ENCODE assay signal across 38 cellular contexts in the genomic region with DNA sequence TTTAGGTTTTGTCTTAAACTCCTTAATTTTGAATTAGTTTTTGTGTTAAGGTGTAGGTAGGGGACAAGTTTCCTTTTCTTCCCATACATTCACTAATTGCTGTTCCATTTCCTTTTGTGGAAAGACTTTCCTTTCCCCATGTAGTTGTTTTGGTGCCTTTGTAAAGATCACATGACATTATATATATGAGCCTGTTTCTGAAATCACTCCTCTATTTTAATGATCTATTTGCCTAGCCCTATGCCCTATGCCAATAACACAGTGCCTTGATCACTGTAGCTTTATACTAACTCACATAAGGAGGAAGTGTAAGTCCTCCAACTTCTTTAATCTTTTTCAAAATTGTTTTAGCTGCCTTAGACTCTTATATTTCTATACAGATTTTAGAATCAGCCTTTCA.
"Had no signal": no experiment of that assay in that cellular context is flagged by ENCODE, and none has a peak within 500 bp of the region (broad histone marks: within the 10 kb centered on the region; RNA-seq: fewer than 3 reads in every experiment).

No MANE protein-coding gene starts in this region.

- H3K27me3 ChIP-seq: ascending aorta, cardiac muscle cell had no signal

- H3K4me1 ChIP-seq: ascending aorta had no signal

- H3K9me3 ChIP-seq: ascending aorta had no signal

- H3K27ac ChIP-seq: ascending aorta, cardiac muscle cell, VCaP had no signal

- ATAC-seq: activated CD8-positive, alpha-beta memory T cell treated with anti-CD3 and anti-CD28 coated beads, Interleukin-2, amount 10 ng/mL, durations not matched to agents 7 days and 5 days; activated CD8-positive, alpha-beta T cell treated with anti-CD3 and anti-CD28 coated beads, Interleukin-2, amount 10 ng/mL, durations not matched to agents 7 days and 5 days; activated naive CD8-positive, alpha-beta T cell treated with anti-CD3 and anti-CD28 coated beads, Interleukin-2, amount 50 U/mL, for 24 hours had no signal

- H3K36me3 ChIP-seq: cardiac muscle cell had no signal

- H3K27ac Mint-ChIP-seq: activated B cell treated with CpG ODN at 0.5 μM for 24 hours; activated CD4-positive, alpha-beta memory T cell treated with anti-CD3 and anti-CD28 coated beads, Interleukin-2, amount 10 ng/mL, durations not matched to agents 7 days and 5 days; activated CD4-positive, alpha-beta T cell treated with anti-CD3 and anti-CD28 coated beads, Interleukin-2, amount 10 ng/mL, durations not matched to agents 24 days and 14 days; activated CD8-positive, alpha-beta memory T cell treated with anti-CD3 and anti-CD28 coated beads, Interleukin-2, amount 10 ng/mL, durations not matched to agents 7 days and 5 days; activated CD8-positive, alpha-beta T cell treated with anti-CD3 and anti-CD28 coated beads, Interleukin-2, amount 10 ng/mL, durations not matched to agents 7 days and 5 days; activated naive CD4-positive, alpha-beta T cell treated with anti-CD3 and anti-CD28 coated beads, Interleukin-2, amount 10 ng/mL, durations not matched to agents 7 days and 5 days; activated naive CD4-positive, alpha-beta T cell treated with anti-CD3 and anti-CD28 coated beads, Interleukin-2, amount 50 U/mL, for 24 hours; activated naive CD8-positive, alpha-beta T cell; activated naive CD8-positive, alpha-beta T cell treated with anti-CD3 and anti-CD28 coated beads, Interleukin-2, amount 10 ng/mL, durations not matched to agents 7 days and 5 days; activated naive CD8-positive, alpha-beta T cell treated with anti-CD3 and anti-CD28 coated beads, Interleukin-2, amount 50 U/mL, for 24 hours; activated T-cell treated with anti-CD3 and anti-CD28 coated beads, Interleukin-2, amount 50 U/mL, for 24 hours; activated T-helper 2 cell treated with anti-CD3 and anti-CD28 coated beads, Interferon-gamma antibody, Interleukin-2, Interleukin-4, amounts not matched to agents 10 μg/mL and 5 μg/mL and 100 μg/mL, durations not matched to agents 14 hours and 24 hours and 36 hours; brain; T-helper 1 cell treated with Interleukin-12 subunit alpha and Interleukin-12 subunit beta and Interleukin-4 antibody, amounts not matched to agents 30 μg/mL and 1 μg/mL, for 36 hours; T-helper 2 cell treated with Interferon-gamma antibody and Interleukin-4, amounts not matched to agents 5 μg/mL and 100 μg/mL, for 36 hours had no signal

- H3K9me3 Mint-ChIP-seq: activated B cell treated with CpG ODN at 0.5 μM for 24 hours; activated CD4-positive, alpha-beta memory T cell treated with anti-CD3 and anti-CD28 coated beads, Interleukin-2, amount 10 ng/mL, durations not matched to agents 7 days and 5 days; activated CD4-positive, alpha-beta T cell treated with anti-CD3 and anti-CD28 coated beads, Interleukin-2, amount 10 ng/mL, durations not matched to agents 24 days and 14 days; activated naive CD4-positive, alpha-beta T cell treated with anti-CD3 and anti-CD28 coated beads, Interleukin-2, amount 10 ng/mL, durations not matched to agents 7 days and 5 days; activated naive CD4-positive, alpha-beta T cell treated with anti-CD3 and anti-CD28 coated beads, Interleukin-2, amount 50 U/mL, for 24 hours; activated naive CD8-positive, alpha-beta T cell treated with anti-CD3 and anti-CD28 coated beads, Interleukin-2, amount 10 ng/mL, durations not matched to agents 7 days and 5 days; activated naive CD8-positive, alpha-beta T cell treated with anti-CD3 and anti-CD28 coated beads, Interleukin-2, amount 50 U/mL, for 24 hours; activated T-cell treated with anti-CD3 and anti-CD28 coated beads, Interleukin-2, amount 50 U/mL, for 24 hours; activated T-helper 2 cell treated with anti-CD3 and anti-CD28 coated beads, Interferon-gamma antibody, Interleukin-2, Interleukin-4, amounts not matched to agents 10 μg/mL and 5 μg/mL and 100 μg/mL, durations not matched to agents 14 hours and 24 hours and 36 hours; brain; central memory CD8-positive, alpha-beta T cell; T-helper 1 cell treated with Interleukin-12 subunit alpha and Interleukin-12 subunit beta and Interleukin-4 antibody, amounts not matched to agents 30 μg/mL and 1 μg/mL, for 36 hours; T-helper 2 cell treated with Interferon-gamma antibody and Interleukin-4, amounts not matched to agents 5 μg/mL and 100 μg/mL, for 36 hours had no signal

- H3K27me3 Mint-ChIP-seq: activated B cell treated with CpG ODN at 0.5 μM for 24 hours; activated CD8-positive, alpha-beta memory T cell treated with anti-CD3 and anti-CD28 coated beads, Interleukin-2, amount 10 ng/mL, durations not matched to agents 7 days and 5 days; activated naive CD4-positive, alpha-beta T cell treated with anti-CD3 and anti-CD28 coated beads, Interleukin-2, amount 10 ng/mL, durations not matched to agents 7 days and 5 days; activated naive CD8-positive, alpha-beta T cell treated with anti-CD3 and anti-CD28 coated beads, Interleukin-2, amount 10 ng/mL, durations not matched to agents 7 days and 5 days; brain had no signal

- H3K36me3 Mint-ChIP-seq: activated CD8-positive, alpha-beta memory T cell treated with anti-CD3 and anti-CD28 coated beads, Interleukin-2, amount 10 ng/mL, durations not matched to agents 7 days and 5 days; activated naive CD4-positive, alpha-beta T cell treated with anti-CD3 and anti-CD28 coated beads, Interleukin-2, amount 10 ng/mL, durations not matched to agents 7 days and 5 days; activated naive CD4-positive, alpha-beta T cell treated with anti-CD3 and anti-CD28 coated beads, Interleukin-2, amount 50 U/mL, for 24 hours; activated naive CD8-positive, alpha-beta T cell; activated naive CD8-positive, alpha-beta T cell treated with anti-CD3 and anti-CD28 coated beads, Interleukin-2, amount 10 ng/mL, durations not matched to agents 7 days and 5 days had no signal

- DNase-seq: activated B cell treated with CpG ODN at 0.5 μM for 24 hours; activated CD4-positive, alpha-beta memory T cell treated with anti-CD3 and anti-CD28 coated beads, Interleukin-2, amount 10 ng/mL, durations not matched to agents 7 days and 5 days; activated CD4-positive, alpha-beta T cell treated with anti-CD3 and anti-CD28 coated beads for 4 hours; activated CD4-positive, alpha-beta T cell treated with anti-CD3 and anti-CD28 coated beads, Interleukin-2, amount 10 ng/mL, durations not matched to agents 24 days and 14 days; activated CD4-positive, alpha-beta T cell treated with anti-CD3 and anti-CD28 coated beads, Interleukin-2, amount 50 U/mL, for 1 hour; activated CD4-positive, alpha-beta T cell treated with anti-CD3 and anti-CD28 coated beads, Interleukin-2, amount 50 U/mL, for 4 hours; activated CD4-positive, CD25-positive, alpha-beta regulatory T cell treated with anti-CD3 and anti-CD28 coated beads, Interleukin-2, amount 50 U/mL, for 72 hours; activated CD8-positive, alpha-beta memory T cell treated with anti-CD3 and anti-CD28 coated beads for 24 hours; activated CD8-positive, alpha-beta memory T cell treated with anti-CD3 and anti-CD28 coated beads, Interleukin-2, amount 10 ng/mL, durations not matched to agents 7 days and 5 days; activated CD8-positive, alpha-beta memory T cell treated with anti-CD3 and anti-CD28 coated beads, Interleukin-2, amount 50 U/mL, for 48 hours; activated CD8-positive, alpha-beta T cell treated with anti-CD3 and anti-CD28 coated beads, Interleukin-2, amount 10 ng/mL, durations not matched to agents 7 days and 5 days; activated effector memory CD4-positive, alpha-beta T cell treated with Interleukin-2 at 50 U/mL for 16 hours; activated gamma-delta T cell; activated naive CD4-positive, alpha-beta T cell treated with anti-CD3 and anti-CD28 coated beads, Interleukin-2, amount 10 ng/mL, durations not matched to agents 7 days and 5 days; activated naive CD4-positive, alpha-beta T cell treated with Interleukin-2 at 50 U/mL for 16 hours; activated naive CD8-positive, alpha-beta T cell treated with anti-CD3 and anti-CD28 coated beads, Interleukin-2, amount 10 ng/mL, durations not matched to agents 7 days and 5 days; activated naive CD8-positive, alpha-beta T cell treated with anti-CD3 and anti-CD28 coated beads, Interleukin-2, amount 50 U/mL, for 24 hours; activated T-cell treated with anti-CD3 and anti-CD28 coated beads, Interleukin-2, amount 50 U/mL, for 24 hours; activated T-cell treated with anti-CD3 and anti-CD28 coated beads, Interleukin-2, amount 50 U/mL, for 48 hours; amygdala; anterior cingulate cortex; caudate nucleus; cerebellar nuclear complex; T-helper 1 cell; T-helper 2 cell; T-helper 9 cell had no signal

- H3K4me3 Mint-ChIP-seq: activated B cell treated with CpG ODN at 0.5 μM for 24 hours; activated CD4-positive, alpha-beta memory T cell treated with anti-CD3 and anti-CD28 coated beads, Interleukin-2, amount 10 ng/mL, durations not matched to agents 7 days and 5 days; activated CD4-positive, alpha-beta T cell treated with anti-CD3 and anti-CD28 coated beads, Interleukin-2, amount 10 ng/mL, durations not matched to agents 24 days and 14 days; activated CD8-positive, alpha-beta memory T cell treated with anti-CD3 and anti-CD28 coated beads, Interleukin-2, amount 10 ng/mL, durations not matched to agents 7 days and 5 days; activated CD8-positive, alpha-beta T cell treated with anti-CD3 and anti-CD28 coated beads, Interleukin-2, amount 10 ng/mL, durations not matched to agents 7 days and 5 days; activated naive CD4-positive, alpha-beta T cell treated with anti-CD3 and anti-CD28 coated beads, Interleukin-2, amount 10 ng/mL, durations not matched to agents 7 days and 5 days; activated naive CD4-positive, alpha-beta T cell treated with anti-CD3 and anti-CD28 coated beads, Interleukin-2, amount 50 U/mL, for 24 hours; activated naive CD8-positive, alpha-beta T cell; activated naive CD8-positive, alpha-beta T cell treated with anti-CD3 and anti-CD28 coated beads, Interleukin-2, amount 10 ng/mL, durations not matched to agents 7 days and 5 days; activated naive CD8-positive, alpha-beta T cell treated with anti-CD3 and anti-CD28 coated beads, Interleukin-2, amount 50 U/mL, for 24 hours; activated T-cell treated with anti-CD3 and anti-CD28 coated beads, Interleukin-2, amount 50 U/mL, for 24 hours; brain; central memory CD8-positive, alpha-beta T cell; T-helper 1 cell treated with Interleukin-12 subunit alpha and Interleukin-12 subunit beta and Interleukin-4 antibody, amounts not matched to agents 30 μg/mL and 1 μg/mL, for 36 hours; T-helper 2 cell treated with Interferon-gamma antibody and Interleukin-4, amounts not matched to agents 5 μg/mL and 100 μg/mL, for 36 hours had no signal

- FAIRE-seq: bronchial epithelial cell, TTC549 had no signal

- H3K4me3 ChIP-seq: ascending aorta, cardiac muscle cell had no signal

- H3K4me1 Mint-ChIP-seq: activated B cell treated with CpG ODN at 0.5 μM for 24 hours; activated CD4-positive, alpha-beta memory T cell treated with anti-CD3 and anti-CD28 coated beads, Interleukin-2, amount 10 ng/mL, durations not matched to agents 7 days and 5 days; activated CD4-positive, alpha-beta T cell treated with anti-CD3 and anti-CD28 coated beads, Interleukin-2, amount 10 ng/mL, durations not matched to agents 24 days and 14 days; activated CD8-positive, alpha-beta memory T cell treated with anti-CD3 and anti-CD28 coated beads, Interleukin-2, amount 10 ng/mL, durations not matched to agents 7 days and 5 days; activated naive CD4-positive, alpha-beta T cell treated with anti-CD3 and anti-CD28 coated beads, Interleukin-2, amount 10 ng/mL, durations not matched to agents 7 days and 5 days; activated naive CD4-positive, alpha-beta T cell treated with anti-CD3 and anti-CD28 coated beads, Interleukin-2, amount 50 U/mL, for 24 hours; activated naive CD8-positive, alpha-beta T cell treated with anti-CD3 and anti-CD28 coated beads, Interleukin-2, amount 10 ng/mL, durations not matched to agents 7 days and 5 days; activated naive CD8-positive, alpha-beta T cell treated with anti-CD3 and anti-CD28 coated beads, Interleukin-2, amount 50 U/mL, for 24 hours; brain; central memory CD8-positive, alpha-beta T cell had no signal
